19 cellular contexts compared by ENCODE assay signal in genomic region chr7:152074673-152075072, GRCh38.
"Had no signal": no experiment of that assay in that cellular context is flagged by ENCODE, and none has a peak within 500 bp of the region (broad histone marks: within the 10 kb centered on the region; RNA-seq: fewer than 3 reads in every experiment).

No MANE protein-coding gene starts in this region.

- ATAC-seq: activated T-cell treated with anti-CD3 and anti-CD28 coated beads, Interleukin-2, amount 50 U/mL, for 72 hours; natural killer cell had no signal

- H3K9me3 Mint-ChIP-seq: activated T-cell treated with anti-CD3 and anti-CD28 coated beads, Interleukin-2, amount 50 U/mL, for 72 hours had no signal

- H3K36me3 ChIP-seq: brain microvascular endothelial cell, right atrium auricular region, stomach had no signal

- H3K27me3 ChIP-seq: brain microvascular endothelial cell, right atrium auricular region, stomach, testis had no signal

- DNase-seq: activated B cell treated with CpG ODN at 0.5 μM for 24 hours; activated CD4-positive, alpha-beta T cell treated with anti-CD3 and anti-CD28 coated beads, Interleukin-2, amount 10 ng/mL, durations not matched to agents 7 days and 5 days; activated CD8-positive, alpha-beta memory T cell treated with anti-CD3 and anti-CD28 coated beads, Interleukin-2, amount 50 U/mL, for 48 hours; activated gamma-delta T cell treated with Interleukin-2 at 50 U/mL for 16 hours; activated T-cell treated with anti-CD3 and anti-CD28 coated beads, Interleukin-2, amount 50 U/mL, for 72 hours; amygdala; brain microvascular endothelial cell; cerebellar nuclear complex; effector CD8-positive, alpha-beta T cell; foreskin melanocyte; natural killer cell; small intestine; stomach; T-helper 2 cell; testis had no signal

- H3K27me3 Mint-ChIP-seq: activated B cell treated with CpG ODN at 0.5 μM for 24 hours; activated CD4-positive, alpha-beta T cell treated with anti-CD3 and anti-CD28 coated beads, Interleukin-2, amount 10 ng/mL, durations not matched to agents 7 days and 5 days; activated naive CD8-positive, alpha-beta T cell; progenitor cell of endocrine pancreas had no signal

- H3K27ac Mint-ChIP-seq: activated B cell treated with CpG ODN at 0.5 μM for 24 hours; activated CD4-positive, alpha-beta T cell treated with anti-CD3 and anti-CD28 coated beads, Interleukin-2, amount 10 ng/mL, durations not matched to agents 7 days and 5 days; activated naive CD8-positive, alpha-beta T cell; activated T-cell treated with anti-CD3 and anti-CD28 coated beads, Interleukin-2, amount 50 U/mL, for 72 hours; progenitor cell of endocrine pancreas had no signal

- H3K9me3 ChIP-seq: right atrium auricular region, stomach, testis had no signal

- H3K27ac ChIP-seq: brain microvascular endothelial cell, right atrium auricular region, stomach, testis had no signal

- H3K4me3 Mint-ChIP-seq: activated B cell treated with CpG ODN at 0.5 μM for 24 hours; activated CD4-positive, alpha-beta T cell treated with anti-CD3 and anti-CD28 coated beads, Interleukin-2, amount 10 ng/mL, durations not matched to agents 7 days and 5 days; activated naive CD8-positive, alpha-beta T cell; activated T-cell treated with anti-CD3 and anti-CD28 coated beads, Interleukin-2, amount 50 U/mL, for 72 hours; natural killer cell had no signal

- H3K4me3 ChIP-seq: lung, right atrium auricular region, stomach, testis had no signal
